19 cellular contexts compared by ENCODE assay signal in the genomic region with DNA sequence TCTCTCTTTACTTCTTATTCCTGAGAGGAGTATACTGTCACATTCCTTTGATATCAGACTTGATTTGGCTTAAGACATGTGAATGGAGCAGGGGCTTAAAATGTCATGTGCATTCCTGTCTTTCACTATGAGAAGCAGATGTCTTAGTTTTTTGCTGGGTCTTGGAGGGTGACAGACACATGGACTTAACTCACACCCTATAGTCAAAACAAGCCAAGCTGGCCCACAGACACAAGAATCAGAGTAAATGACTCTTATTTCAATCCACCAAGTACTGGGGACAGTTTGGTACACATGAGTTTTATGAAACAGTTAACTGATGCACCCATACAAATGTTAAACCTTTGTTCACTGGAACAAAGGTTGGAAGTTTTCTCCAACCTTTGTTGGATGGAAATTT.
"Had no signal": no experiment of that assay in that cellular context is flagged by ENCODE, and none has a peak within 500 bp of the region (broad histone marks: within the 10 kb centered on the region; RNA-seq: fewer than 3 reads in every experiment).

No MANE protein-coding gene starts in this region.

- H3K9me3 Mint-ChIP-seq: natural killer cell had no signal

- H3K4me3 Mint-ChIP-seq: activated B cell treated with CpG ODN at 0.5 μM for 24 hours; activated CD8-positive, alpha-beta T cell treated with anti-CD3 and anti-CD28 coated beads for 36 hours; activated naive CD8-positive, alpha-beta T cell treated with anti-CD3 and anti-CD28 coated beads, Interleukin-2, amount 10 ng/mL, durations not matched to agents 7 days and 5 days; natural killer cell had no signal

- H3K4me3 ChIP-seq: dorsolateral prefrontal cortex, hepatocyte, ovary, right lobe of liver, SJSA1, smooth muscle cell, testis, upper lobe of left lung had no signal

- H3K27me3 Mint-ChIP-seq: activated B cell treated with CpG ODN at 0.5 μM for 24 hours; activated CD8-positive, alpha-beta T cell treated with anti-CD3 and anti-CD28 coated beads for 36 hours; activated naive CD8-positive, alpha-beta T cell treated with anti-CD3 and anti-CD28 coated beads, Interleukin-2, amount 10 ng/mL, durations not matched to agents 7 days and 5 days; brain had no signal

- DNase-seq: activated B cell treated with CpG ODN at 0.5 μM for 24 hours; activated CD8-positive, alpha-beta T cell treated with anti-CD3 and anti-CD28 coated beads for 36 hours; activated naive CD8-positive, alpha-beta T cell treated with anti-CD3 and anti-CD28 coated beads, Interleukin-2, amount 10 ng/mL, durations not matched to agents 7 days and 5 days; anterior cingulate cortex; central memory CD4-positive, alpha-beta T cell; dorsolateral prefrontal cortex; foreskin keratinocyte; mesenchymal stem cell; natural killer cell; ovary; right lobe of liver; stimulated activated CD4-positive, alpha-beta T cell treated with anti-CD3 and anti-CD28 coated beads, Interleukin-4, amount 100 ng/mL, for 1 hour; T-helper 9 cell; testis; upper lobe of left lung had no signal

- H3K27ac ChIP-seq: dorsolateral prefrontal cortex, foreskin keratinocyte, hepatocyte, ovary, right lobe of liver, SJSA1, testis, upper lobe of left lung had no signal

- H3K27me3 ChIP-seq: foreskin keratinocyte, hepatocyte, ovary, right lobe of liver, SJSA1, testis, upper lobe of left lung had no signal

- H3K27ac Mint-ChIP-seq: activated B cell treated with CpG ODN at 0.5 μM for 24 hours; activated CD8-positive, alpha-beta T cell treated with anti-CD3 and anti-CD28 coated beads for 36 hours; activated naive CD8-positive, alpha-beta T cell treated with anti-CD3 and anti-CD28 coated beads, Interleukin-2, amount 10 ng/mL, durations not matched to agents 7 days and 5 days; natural killer cell had no signal

- H3K36me3 ChIP-seq: ovary, right lobe of liver, SJSA1, upper lobe of left lung had no signal

- H3K36me3 Mint-ChIP-seq: brain, natural killer cell had no signal

- ATAC-seq: activated CD8-positive, alpha-beta T cell treated with anti-CD3 and anti-CD28 coated beads for 36 hours; foreskin keratinocyte; natural killer cell; right lobe of liver had no signal

- H3K9me3 ChIP-seq: ovary, right lobe of liver, SJSA1, testis, upper lobe of left lung had no signal

- H3K4me1 ChIP-seq: foreskin keratinocyte, right lobe of liver, SJSA1, testis, upper lobe of left lung had no signal
